In genomic region chr9:98791147-98792095, GRCh38 we compare ENCODE assay signal across 1 cellular context.
TF ChIP-seq lines count a peak whose summit lies in the region.

No MANE protein-coding gene starts in this region.

TF ChIP-seq in HEK293, 187 proteins besides CTCF, POLR2A, EP300 and RAD21 (continued from another document):
- TF ChIP-seq ZNF449 (tag by site-specific recombination; IDR thresholded peaks at IDR 0.05) (no peak), PRDM2 (tag by site-specific recombination; IDR thresholded peaks at IDR 0.05; ENCODE audit: borderline replicate concordance) (no peak), ZNF366 (tag by site-specific recombination; conservative IDR thresholded peaks at IDR 0.05) (no peak)
